Comparison of ENCODE assay signal across 24 cellular contexts in genomic region chr11:61529537-61530225, GRCh38. TPM values are rescaled to one million over a fixed set of nuclear protein-coding genes. Genes with fewer than 3 reads are reported as not detected.
DNase-seq lines count a peak whose midpoint lies in the region; ATAC-seq and TF ChIP-seq lines count a peak whose summit lies in the region.
"Had no signal": no experiment of that assay in that cellular context is flagged by ENCODE, and none has a peak within 500 bp of the region (broad histone marks: within the 10 kb centered on the region; RNA-seq: fewer than 3 reads in every experiment).

No MANE protein-coding gene starts in this region.

- no peaks in the 10 kb centered on the region for H3K79me1 ChIP-seq in mesendoderm (ENCODE audit: low read length)

- no peaks in the 10 kb centered on the region for H3K27me3 ChIP-seq in mammary epithelial cell (ENCODE audit: insufficient read depth, low read length)
- H3K27me3 ChIP-seq in liver (ENCODE audit: control insufficient read depth in 4 of 4, insufficient read depth in 4 of 4, low read length in 3 of 4): no peaks in the 10 kb centered on the region
- no peaks in the 10 kb centered on the region for H3K27me3 ChIP-seq in upper lobe of right lung
- no peaks in the 10 kb centered on the region for H3K27me3 ChIP-seq in mesendoderm (ENCODE audit: insufficient read depth, low read length, poor library complexity)
- H3K27me3 ChIP-seq: dorsolateral prefrontal cortex, vagina had no signal

- no peaks in the 10 kb centered on the region for H3K9me3 Mint-ChIP-seq in MCF 10A (ENCODE audit: unreplicated experiment)
- H3K9me3 Mint-ChIP-seq in activated CD8-positive, alpha-beta T cell treated with anti-CD3 and anti-CD28 coated beads, Interleukin-2, amount 10 ng/mL, durations not matched to agents 7 days and 5 days (ENCODE audit: insufficient read depth): no peaks in the 10 kb centered on the region

- peak; percentile 41 for DNase-seq in MCF 10A (ENCODE audit: unreplicated experiment)
- DNase-seq in mammary epithelial cell: no peak
- peak; percentile 27 to 67 for DNase-seq in foreskin fibroblast
- peak; percentile 75 for DNase-seq in upper lobe of right lung
- DNase-seq in mesendoderm: no peak
- no peak for DNase-seq in activated CD8-positive, alpha-beta T cell treated with anti-CD3 and anti-CD28 coated beads, Interleukin-2, amount 10 ng/mL, durations not matched to agents 7 days and 5 days
- DNase-seq: activated CD4-positive, CD25-positive, alpha-beta regulatory T cell treated with anti-CD3 and anti-CD28 coated beads, Interleukin-2, amount 50 U/mL, for 72 hours; activated effector memory CD4-positive, alpha-beta T cell treated with Interleukin-2 at 50 U/mL for 16 hours; dorsolateral prefrontal cortex; GM23248; naive thymus-derived CD4-positive, alpha-beta T cell; NCI-H2171 treated with DMSO at 0.1 percent for 48 hours; NCI-H748 treated with DMSO at 0.1 percent for 48 hours; stimulated activated CD4-positive, alpha-beta T cell treated with anti-CD3 and anti-CD28 coated beads, Interleukin-4, amount 100 ng/mL, for 24 hours; T-helper 9 cell had no signal

- H3K4ac ChIP-seq in mesendoderm (ENCODE audit: low read depth, low read length): no peak overlapping the region

- no peak overlapping the region for H2BK120ac ChIP-seq in mesendoderm (ENCODE audit: low read depth, low read length)

- H3K9ac ChIP-seq in mammary epithelial cell (ENCODE audit: insufficient read depth, low read length): no peak overlapping the region
- peak overlapping the region in 1 of 2 donors; percentile 19 for H3K9ac ChIP-seq in liver (ENCODE audit: low read depth in 1 of 2, low read length in 2 of 2)
- H3K9ac ChIP-seq in mesendoderm (ENCODE audit: low read length): no peak overlapping the region
- H3K9ac ChIP-seq: GM23248 had no signal

- no peak overlapping the region for H2BK15ac ChIP-seq in mesendoderm (replicated peaks; ENCODE audit: low read depth)

- H3K4me1 ChIP-seq in mammary epithelial cell (ENCODE audit: insufficient read depth, low read length): no peaks in the 10 kb centered on the region
- H3K4me1 ChIP-seq in liver (ENCODE audit: control insufficient read depth in 4 of 4, insufficient read depth in 4 of 4, low read length in 3 of 4): peaks cover 21 to 63% (median 48%) of the 10 kb centered on the region in 4 donors
- peaks cover 7% of the 10 kb centered on the region for H3K4me1 ChIP-seq in upper lobe of right lung
- no peaks in the 10 kb centered on the region for H3K4me1 ChIP-seq in mesendoderm (ENCODE audit: control insufficient read depth, low read depth, low read length)
- H3K4me1 ChIP-seq: vagina had no signal

- peaks cover 19% of the 10 kb centered on the region for H3K4me1 Mint-ChIP-seq in MCF 10A (ENCODE audit: insufficient read depth, unreplicated experiment)
- H3K4me1 Mint-ChIP-seq in activated CD8-positive, alpha-beta T cell treated with anti-CD3 and anti-CD28 coated beads, Interleukin-2, amount 10 ng/mL, durations not matched to agents 7 days and 5 days (ENCODE audit: low read depth): no peaks in the 10 kb centered on the region

- TF ChIP-seq CTCF in MCF 10A (IDR thresholded peaks at IDR 0.05; ENCODE audit: unreplicated experiment) (no peak), mammary epithelial cell (conservative IDR thresholded peaks at IDR 0.05 in 1 of 2, IDR thresholded peaks at IDR 0.05 in 1 of 2; ENCODE audit: extremely low read depth in 1 of 2, insufficient read depth in 1 of 2, low read depth in 1 of 2, low read length in 2 of 2) (no peak), foreskin fibroblast (IDR thresholded peaks at IDR 0.05; ENCODE audit: low read depth, low read length) (no peak), liver (IDR thresholded peaks at IDR 0.05; ENCODE audit: low read depth, low read length, missing input control) (no peak), upper lobe of right lung (IDR thresholded peaks at IDR 0.05) (no peak)

- no peaks in the 10 kb centered on the region for H4K20me1 ChIP-seq in mammary epithelial cell (ENCODE audit: insufficient read depth, low read length)

- H3K56ac ChIP-seq in mesendoderm (ENCODE audit: low read length): no peak overlapping the region

- H3K27me3 Mint-ChIP-seq in MCF 10A (ENCODE audit: insufficient read depth, unreplicated experiment): no peaks in the 10 kb centered on the region
- H3K27me3 Mint-ChIP-seq in activated CD8-positive, alpha-beta T cell treated with anti-CD3 and anti-CD28 coated beads, Interleukin-2, amount 10 ng/mL, durations not matched to agents 7 days and 5 days (ENCODE audit: low read depth): peaks cover 8% of the 10 kb centered on the region

- in situ Hi-C loops in mammary epithelial cell (cut with MboI; ENCODE audit: low sequenced_read_pairs in 2 of 2): no loop called here

- no TSS peak for BruUV-seq in MCF 10A (replicated peaks; lab: Mats Ljungman, UMichigan)
- BruUV-seq in mammary epithelial cell (replicated peaks; lab: Mats Ljungman, UMichigan): no TSS peak

- H3K4me2 ChIP-seq in mammary epithelial cell (ENCODE audit: insufficient read depth, low read depth, low read length) (no peak overlapping the region), mesendoderm (ENCODE audit: low read length) (no peak overlapping the region)
- H3K4me2 ChIP-seq: A549, smooth muscle cell had no signal

- no peaks in the 10 kb centered on the region for H3K36me3 ChIP-seq in mammary epithelial cell (ENCODE audit: insufficient read depth, low read length)
- peaks cover 5 to 21% (median 12%) of the 10 kb centered on the region in 4 donors for H3K36me3 ChIP-seq in liver (ENCODE audit: control insufficient read depth in 4 of 4, insufficient read depth in 3 of 4, low read depth in 1 of 4, low read length in 3 of 4)
- H3K36me3 ChIP-seq in upper lobe of right lung: no peaks in the 10 kb centered on the region
- H3K36me3 ChIP-seq in mesendoderm (ENCODE audit: control insufficient read depth, insufficient read depth, low read length): no peaks in the 10 kb centered on the region
- H3K36me3 ChIP-seq: vagina had no signal

- intact Hi-C loops in MCF 10A (cut with micrococcal nuclease): no loop called here
- intact Hi-C loops in mammary epithelial cell (cut with micrococcal nuclease): loop anchor here (5.0 kb wide), 1 partner anchor 52 kb away; no protein-coding TSS in a partner anchor
- intact Hi-C loops in upper lobe of right lung (cut with DNase I): loop anchor here (10.0 kb wide), 1 partner anchor 55 kb away; no protein-coding TSS in a partner anchor

- no peak overlapping the region for H3K4me3 Mint-ChIP-seq in MCF 10A (ENCODE audit: unreplicated experiment)
- no peak overlapping the region for H3K4me3 Mint-ChIP-seq in activated CD8-positive, alpha-beta T cell treated with anti-CD3 and anti-CD28 coated beads, Interleukin-2, amount 10 ng/mL, durations not matched to agents 7 days and 5 days
- H3K4me3 Mint-ChIP-seq: naive thymus-derived CD4-positive, alpha-beta T cell had no signal

- H3K4me3 ChIP-seq in mammary epithelial cell (replicated peaks in 1 of 3; ENCODE audit: insufficient read depth in 1 of 3, low read depth in 2 of 3, low read length in 3 of 3) (no peak overlapping the region), foreskin fibroblast (ENCODE audit: low read depth in 1 of 2, low read length in 2 of 2) (no peak overlapping the region), liver (ENCODE audit: low read depth in 1 of 3, low read length in 3 of 3) (peak overlapping the region; percentile 34 to 62 (median 52)), upper lobe of right lung (no peak overlapping the region), mesendoderm (ENCODE audit: low read length) (no peak overlapping the region)
- H3K4me3 ChIP-seq: A549, dorsolateral prefrontal cortex, GM23248, smooth muscle cell, vagina had no signal

- no peak overlapping the region for H3K23ac ChIP-seq in mesendoderm (ENCODE audit: low read length)

- WGBS in mammary epithelial cell (ENCODE audit: low coverage, missing lambda C conversion rate): 63% methylated on average over 15 of the region's 21 CpGs
- 36% methylated on average over 21 of the region's 21 CpGs for WGBS in liver
- no CpG with 5 or more reads among the region's 21 CpGs for WGBS in mesendoderm (ENCODE audit: extremely low coverage, insufficient coverage, low lambda C conversion rate)

- dilution Hi-C loops in mammary epithelial cell (cut with HindIII; ENCODE audit: low sequenced_read_pairs): no loop called here

- H2AFZ ChIP-seq in mammary epithelial cell (ENCODE audit: low read depth, low read length): no peak overlapping the region
- H2AFZ ChIP-seq: GM23248 had no signal

- CTCF ChIA-PET in MCF 10A (lab: Yijun Ruan, JAX) (interaction anchor here (0.8 to 9.3 kb wide), 6 partner anchors 13 to 109 kb away, joined by 3 to 77 read pairs (median 5); no protein-coding TSS in a partner anchor), mammary epithelial cell (lab: Charles Lee; ENCODE audit: low non-redundant PET) (no interaction called here)
- CTCF ChIA-PET in activated CD8-positive, alpha-beta T cell treated with anti-CD3 and anti-CD28 coated beads, Interleukin-2, amount 10 ng/mL, durations not matched to agents 7 days and 5 days (lab: Charles Lee): no interaction called here

- H3K27ac ChIP-seq in mammary epithelial cell (ENCODE audit: insufficient read depth, low read depth, low read length): no peak overlapping the region
- peak overlapping the region; percentile 85 to 90 for H3K27ac ChIP-seq in liver (ENCODE audit: low read depth in 1 of 2, low read length in 2 of 2)
- H3K27ac ChIP-seq in upper lobe of right lung: no peak overlapping the region
- H3K27ac ChIP-seq in mesendoderm (ENCODE audit: low read depth, low read length): no peak overlapping the region
- H3K27ac ChIP-seq: A549, C4-2B, epithelial cell of prostate, GM23248, vagina had no signal

- H3K36me3 Mint-ChIP-seq in MCF 10A (ENCODE audit: insufficient read depth, unreplicated experiment): no peaks in the 10 kb centered on the region
- H3K36me3 Mint-ChIP-seq in activated CD8-positive, alpha-beta T cell treated with anti-CD3 and anti-CD28 coated beads, Interleukin-2, amount 10 ng/mL, durations not matched to agents 7 days and 5 days (ENCODE audit: low read depth): no peaks in the 10 kb centered on the region
- H3K36me3 Mint-ChIP-seq: naive thymus-derived CD4-positive, alpha-beta T cell had no signal

- no peak for TF ChIP-seq RAD21 in liver (IDR thresholded peaks at IDR 0.05)

- ATAC-seq in upper lobe of right lung (peak; percentile 51), GM21367 (IDR thresholded peaks at IDR 0.05; ENCODE audit: unreplicated experiment) (no peak)
- no peak for ATAC-seq in activated CD8-positive, alpha-beta T cell treated with anti-CD3 and anti-CD28 coated beads, Interleukin-2, amount 10 ng/mL, durations not matched to agents 7 days and 5 days
- ATAC-seq: A549; naive thymus-derived CD4-positive, alpha-beta T cell had no signal

- no peaks in the 10 kb centered on the region for H3K9me3 ChIP-seq in mammary epithelial cell (replicated peaks; ENCODE audit: insufficient read depth, low read length)
- no peaks in the 10 kb centered on the region for H3K9me3 ChIP-seq in liver (ENCODE audit: control insufficient read depth in 4 of 4, low read length in 3 of 4)
- H3K9me3 ChIP-seq in upper lobe of right lung: no peaks in the 10 kb centered on the region
- H3K9me3 ChIP-seq: A549, vagina had no signal

- no peak overlapping the region for H3K27ac Mint-ChIP-seq in MCF 10A (ENCODE audit: low read depth, unreplicated experiment)
- H3K27ac Mint-ChIP-seq in activated CD8-positive, alpha-beta T cell treated with anti-CD3 and anti-CD28 coated beads, Interleukin-2, amount 10 ng/mL, durations not matched to agents 7 days and 5 days: no peak overlapping the region
- H3K27ac Mint-ChIP-seq: naive thymus-derived CD4-positive, alpha-beta T cell had no signal

- H2AK5ac ChIP-seq in mesendoderm (ENCODE audit: low read length): no peak overlapping the region

- H2BK5ac ChIP-seq in mesendoderm (ENCODE audit: low read length): no peak overlapping the region

- H3K79me2 ChIP-seq in mammary epithelial cell (ENCODE audit: insufficient read depth, low read length): no peaks in the 10 kb centered on the region
- no peaks in the 10 kb centered on the region for H3K79me2 ChIP-seq in mesendoderm (ENCODE audit: control insufficient read depth, insufficient read depth, low read length)

- no peak overlapping the region for H4K5ac ChIP-seq in mesendoderm (ENCODE audit: low read length)

- H4K8ac ChIP-seq in mesendoderm (ENCODE audit: low read depth, low read length): no peak overlapping the region

- H3K18ac ChIP-seq in mesendoderm (ENCODE audit: low read length): no peak overlapping the region

- POLR2A ChIA-PET in MCF 10A (lab: Yijun Ruan, JAX): interaction anchor here (0.5 to 0.6 kb wide), 2 partner anchors 52 to 100 kb away, joined by 3 read pairs; partner anchors contain the start of genes CPSF7 and SDHAF2
- POLR2A ChIA-PET in activated CD8-positive, alpha-beta T cell treated with anti-CD3 and anti-CD28 coated beads, Interleukin-2, amount 10 ng/mL, durations not matched to agents 7 days and 5 days (lab: Charles Lee): no interaction called here

RNA-seq across cellular contexts. Expression of gene LRRC10B, which starts 21.1 kb away (rescaled TPM):
- not detected in 2 replicates for total RNA-seq in MCF 10A (2022)
- under 1 TPM in 1 of 2 donors, not detected in 1; under 0.01 TPM for total RNA-seq in mammary epithelial cell
- polyA plus RNA-seq in mammary epithelial cell: 0.05 TPM
- not detected for polyA minus RNA-seq in mammary epithelial cell
- total RNA-seq in liver: under 1 TPM in 1 of 2 donors, not detected in 1; 0.08 TPM
- polyA plus RNA-seq in liver: under 1 TPM in 1 of 2 donors, not detected in 1; 0.03 TPM
- 0.29 TPM for total RNA-seq in upper lobe of right lung
- 0.20 TPM for polyA plus RNA-seq in mesendoderm (2013, experiment 1 of 2)
- polyA plus RNA-seq in mesendoderm (2013, experiment 2 of 2): 0.29 TPM
- not detected for total RNA-seq in activated CD8-positive, alpha-beta T cell treated with anti-CD3 and anti-CD28 coated beads, Interleukin-2, amount 10 ng/mL, durations not matched to agents 7 days and 5 days
- total RNA-seq: HT1080; LHCN-M2; naive thymus-derived CD4-positive, alpha-beta T cell had no signal
- polyA plus RNA-seq: GM23248; naive thymus-derived CD4-positive, alpha-beta T cell had no signal

RNA-seq across cellular contexts. Expression of gene SYT7, which starts 51.2 kb away (rescaled TPM):
- total RNA-seq in MCF 10A (2022) (25.2 and 57.7 TPM in 2 replicates), mammary epithelial cell (10 to 100 TPM in 1 of 2 donors, 1 to 10 TPM in 1; 4.7 to 17.7 TPM), liver (100 to 1,000 TPM in 1 of 2 donors, 1 to 10 TPM in 1; 2.1 to 114 TPM), upper lobe of right lung (4.8 TPM)
- polyA plus RNA-seq in mammary epithelial cell (6.9 TPM), liver (10 to 100 TPM; 15.2 to 46.4 TPM)
- polyA minus RNA-seq in mammary epithelial cell: 21.2 TPM
- 5.0 TPM for polyA plus RNA-seq in mesendoderm (2013, experiment 1 of 2)
- polyA plus RNA-seq in mesendoderm (2013, experiment 2 of 2): 4.8 TPM
- total RNA-seq in activated CD8-positive, alpha-beta T cell treated with anti-CD3 and anti-CD28 coated beads, Interleukin-2, amount 10 ng/mL, durations not matched to agents 7 days and 5 days: not detected
- polyA plus RNA-seq: naive thymus-derived CD4-positive, alpha-beta T cell had no signal

Comparison
In these comparisons a context has a peak if more than half of its experiments do, and no peak if none do; other contexts are left out.
1. DNase-seq: peak in MCF 10A (single experiment), foreskin fibroblast (2 of 2) and upper lobe of right lung (single experiment); none in mammary epithelial cell (single experiment), mesendoderm (single experiment) and activated CD8-positive, alpha-beta T cell treated with anti-CD3 and anti-CD28 coated beads, Interleukin-2, amount 10 ng/mL, durations not matched to agents 7 days and 5 days (single experiment).
2. H3K27ac ChIP-seq: peak in liver (2 of 2); none in mammary epithelial cell (single experiment), upper lobe of right lung (single experiment) and mesendoderm (single experiment).
3. H3K4me3 ChIP-seq: peak in liver (3 of 3); none in mammary epithelial cell (0 of 3), foreskin fibroblast (0 of 2), upper lobe of right lung (single experiment) and mesendoderm (single experiment).